In genomic region chr2:25497229-25497861, GRCh38 we compare ENCODE assay signal across 28 cellular contexts.
DNase-seq lines count a peak whose midpoint lies in the region; ATAC-seq and TF ChIP-seq lines count a peak whose summit lies in the region.
"Had no signal": no experiment of that assay in that cellular context is flagged by ENCODE, and none has a peak within 500 bp of the region (broad histone marks: within the 10 kb centered on the region; RNA-seq: fewer than 3 reads in every experiment).

No MANE protein-coding gene starts in this region.

- H3K4me1 ChIP-seq in lower lobe of right lung = no peaks in the 10 kb centered on the region
- H3K4me1 ChIP-seq in mucosa of descending colon (ENCODE audit: low read depth) = no peaks in the 10 kb centered on the region
- H3K4me1 ChIP-seq: breast epithelium, psoas muscle had no signal

- H3K36me3 ChIP-seq in lower lobe of right lung (no peaks in the 10 kb centered on the region), mucosa of descending colon (ENCODE audit: low read depth) (no peaks in the 10 kb centered on the region)
- H3K36me3 ChIP-seq: adrenal gland, breast epithelium, neutrophil had no signal

- intact Hi-C loops in lower lobe of right lung (cut with DNase I) (no loop called here), mucosa of descending colon (cut with DNase I, micrococcal nuclease) (no loop called here)

- H3K4me3 Mint-ChIP-seq in activated T-cell treated with anti-CD3 and anti-CD28 coated beads, Interleukin-2, amount 50 U/mL, for 72 hours = no peak overlapping the region
- H3K4me3 Mint-ChIP-seq: endodermal cell, T-helper 17 cell had no signal

- H3K27ac Mint-ChIP-seq in activated T-cell treated with anti-CD3 and anti-CD28 coated beads, Interleukin-2, amount 50 U/mL, for 72 hours = no peak overlapping the region
- H3K27ac Mint-ChIP-seq: endodermal cell had no signal

- H3K4me3 ChIP-seq in lower lobe of right lung (no peak overlapping the region), foreskin fibroblast (ENCODE audit: low read depth in 1 of 2, low read length in 2 of 2) (no peak overlapping the region), mucosa of descending colon (no peak overlapping the region)
- H3K4me3 ChIP-seq: adrenal gland, breast epithelium, coronary artery, lung, psoas muscle, SK-N-MC had no signal

- no peaks in the 10 kb centered on the region for H3K27me3 Mint-ChIP-seq in activated T-cell treated with anti-CD3 and anti-CD28 coated beads, Interleukin-2, amount 50 U/mL, for 72 hours (ENCODE audit: low read depth)
- H3K27me3 Mint-ChIP-seq: T-helper 17 cell had no signal

- peak; percentile 6 for ATAC-seq in GM21367 (IDR thresholded peaks at IDR 0.05; ENCODE audit: unreplicated experiment)
- ATAC-seq in lower lobe of right lung = peak; percentile 51 to 57
- ATAC-seq in activated T-cell treated with anti-CD3 and anti-CD28 coated beads, Interleukin-2, amount 50 U/mL, for 72 hours (replicated peaks in 1 of 2) = no peak
- ATAC-seq in mucosa of descending colon = no peak
- ATAC-seq: psoas muscle, T-helper 17 cell had no signal

- no peaks in the 10 kb centered on the region for H3K9me3 Mint-ChIP-seq in activated T-cell treated with anti-CD3 and anti-CD28 coated beads, Interleukin-2, amount 50 U/mL, for 72 hours
- H3K9me3 Mint-ChIP-seq: endodermal cell had no signal

- DNase-seq in Ammon's horn (ENCODE audit: low spot score) = peak; percentile 56
- peak; percentile 73 for DNase-seq in SK-MEL-5 (ENCODE audit: low read depth, low spot score)
- no peak for DNase-seq in lower lobe of right lung
- no peak for DNase-seq in stimulated activated naive CD4-positive, alpha-beta T cell treated with Interleukin-2 at 50 U/mL for 16 hours (lab: John Stamatoyannopoulos, UW)
- DNase-seq in foreskin fibroblast = no peak
- no peak for DNase-seq in activated T-cell treated with anti-CD3 and anti-CD28 coated beads, Interleukin-2, amount 50 U/mL, for 72 hours
- no peak for DNase-seq in mucosa of descending colon
- DNase-seq: 8988T; activated CD4-positive, alpha-beta T cell treated with anti-CD3 and anti-CD28 coated beads for 4 hours; activated naive CD4-positive, alpha-beta T cell treated with Interleukin-2 at 50 U/mL for 16 hours; activated T-cell treated with anti-CD3 and anti-CD28 coated beads, Interleukin-2, amount 50 U/mL, for 48 hours; adrenal gland; DMS53; endodermal cell; GDM1; KG1; kidney; NCI-H146; NCI-H69; psoas muscle; stimulated activated CD8-positive, alpha-beta memory T cell treated with anti-CD3 and anti-CD28 coated beads, Interleukin-4, amount 100 ng/mL, for 48 hours; T-helper 17 cell had no signal

- in situ Hi-C loops in SK-MEL-5 (cut with HindIII; ENCODE audit: low pct_unique_long_range_greater_than_20kb, low sequenced_read_pairs) = no loop called here

- no peaks in the 10 kb centered on the region for H3K27me3 ChIP-seq in lower lobe of right lung (ENCODE audit: low read depth)
- H3K27me3 ChIP-seq: adrenal gland, breast epithelium, neutrophil had no signal

- no peaks in the 10 kb centered on the region for H3K36me3 Mint-ChIP-seq in activated T-cell treated with anti-CD3 and anti-CD28 coated beads, Interleukin-2, amount 50 U/mL, for 72 hours (ENCODE audit: insufficient read depth in 2 of 2)

- H3K9me3 ChIP-seq in lower lobe of right lung (no peaks in the 10 kb centered on the region), mucosa of descending colon (no peaks in the 10 kb centered on the region)
- H3K9me3 ChIP-seq: adrenal gland, breast epithelium, neutrophil, psoas muscle had no signal

- no peak overlapping the region for H3K27ac ChIP-seq in lower lobe of right lung
- H3K27ac ChIP-seq: adrenal gland, breast epithelium, coronary artery, neutrophil, psoas muscle, SK-N-MC had no signal

- TF ChIP-seq CTCF in lower lobe of right lung (IDR thresholded peaks at IDR 0.05) (no peak), foreskin fibroblast (IDR thresholded peaks at IDR 0.05; ENCODE audit: low read depth, low read length) (no peak), mucosa of descending colon (IDR thresholded peaks at IDR 0.05) (no peak)

- peaks cover 8% of the 10 kb centered on the region for H3K4me1 Mint-ChIP-seq in activated T-cell treated with anti-CD3 and anti-CD28 coated beads, Interleukin-2, amount 50 U/mL, for 72 hours (ENCODE audit: low read depth)

Comparison
In these comparisons a context has a peak if more than half of its experiments do, and no peak if none do; other contexts are left out.
1. DNase-seq: peak in Ammon's horn (single experiment) and SK-MEL-5 (single experiment); none in lower lobe of right lung (single experiment), stimulated activated naive CD4-positive, alpha-beta T cell treated with Interleukin-2 at 50 U/mL for 16 hours (single experiment), foreskin fibroblast (0 of 2), activated T-cell treated with anti-CD3 and anti-CD28 coated beads, Interleukin-2, amount 50 U/mL, for 72 hours (0 of 2) and mucosa of descending colon (0 of 3).
2. ATAC-seq: peak in GM21367 (single experiment) and lower lobe of right lung (2 of 2); none in activated T-cell treated with anti-CD3 and anti-CD28 coated beads, Interleukin-2, amount 50 U/mL, for 72 hours (0 of 2) and mucosa of descending colon (single experiment).